ENCODE assay signal across 8 cellular contexts in genomic region chr11:66071326-66071870, GRCh38. TPM values are rescaled to one million over a fixed set of nuclear protein-coding genes. Genes with fewer than 3 reads are reported as not detected.
A peak's percentile ranks its signal among the peaks of the same experiment; 100 is the strongest.
DNase-seq lines count a peak whose midpoint lies in the region; ATAC-seq lines count a peak whose summit lies in the region.

No MANE protein-coding gene starts in this region.

- peaks cover 68% of the 10 kb centered on the region for H3K4me1 Mint-ChIP-seq in activated CD4-positive, alpha-beta T cell treated with anti-CD3 and anti-CD28 coated beads, Interleukin-2, amount 10 ng/mL, durations not matched to agents 7 days and 5 days
- H3K4me1 Mint-ChIP-seq in activated T-helper 2 cell treated with anti-CD3 and anti-CD28 coated beads, Interferon-gamma antibody, Interleukin-2, Interleukin-4, amounts not matched to agents 10 μg/mL and 5 μg/mL and 100 μg/mL, durations not matched to agents 14 hours and 24 hours and 36 hours (ENCODE audit: low read depth): peaks cover 54% of the 10 kb centered on the region

- peaks cover 73% of the 10 kb centered on the region for H3K36me3 Mint-ChIP-seq in activated CD4-positive, alpha-beta T cell treated with anti-CD3 and anti-CD28 coated beads, Interleukin-2, amount 10 ng/mL, durations not matched to agents 7 days and 5 days (ENCODE audit: low read depth)
- H3K36me3 Mint-ChIP-seq in activated T-helper 2 cell treated with anti-CD3 and anti-CD28 coated beads, Interferon-gamma antibody, Interleukin-2, Interleukin-4, amounts not matched to agents 10 μg/mL and 5 μg/mL and 100 μg/mL, durations not matched to agents 14 hours and 24 hours and 36 hours (ENCODE audit: low read depth): peaks cover 70% of the 10 kb centered on the region

- CTCF ChIA-PET in activated CD4-positive, alpha-beta T cell treated with anti-CD3 and anti-CD28 coated beads, Interleukin-2, amount 10 ng/mL, durations not matched to agents 7 days and 5 days (lab: Charles Lee): interaction anchor here (0.5 to 6.6 kb wide), 5 partner anchors 9 to 96 kb away, joined by 3 to 66 read pairs (median 22); partner anchors contain the start of gene SF3B2

- no peaks in the 10 kb centered on the region for H3K27me3 Mint-ChIP-seq in activated CD4-positive, alpha-beta T cell treated with anti-CD3 and anti-CD28 coated beads, Interleukin-2, amount 10 ng/mL, durations not matched to agents 7 days and 5 days
- no peaks in the 10 kb centered on the region for H3K27me3 Mint-ChIP-seq in activated T-helper 2 cell treated with anti-CD3 and anti-CD28 coated beads, Interferon-gamma antibody, Interleukin-2, Interleukin-4, amounts not matched to agents 10 μg/mL and 5 μg/mL and 100 μg/mL, durations not matched to agents 14 hours and 24 hours and 36 hours (ENCODE audit: low read depth)

- peak overlapping the region; percentile 78 for H3K4me3 ChIP-seq in iPS-18c (ENCODE audit: insufficient read depth, low read depth, low read length)

- H3K27ac Mint-ChIP-seq in activated CD4-positive, alpha-beta T cell treated with anti-CD3 and anti-CD28 coated beads, Interleukin-2, amount 10 ng/mL, durations not matched to agents 7 days and 5 days: peak overlapping the region; percentile 92
- peak overlapping the region; percentile 89 for H3K27ac Mint-ChIP-seq in activated T-helper 2 cell treated with anti-CD3 and anti-CD28 coated beads, Interferon-gamma antibody, Interleukin-2, Interleukin-4, amounts not matched to agents 10 μg/mL and 5 μg/mL and 100 μg/mL, durations not matched to agents 14 hours and 24 hours and 36 hours

- ATAC-seq in GM19463 (IDR thresholded peaks at IDR 0.05; ENCODE audit: unreplicated experiment): no peak

- peak; percentile 41 for DNase-seq in activated CD4-positive, alpha-beta T cell treated with anti-CD3 and anti-CD28 coated beads, Interleukin-2, amount 10 ng/mL, durations not matched to agents 7 days and 5 days
- no peak for DNase-seq in activated CD4-positive, alpha-beta T cell treated with anti-CD3 and anti-CD28 coated beads for 4 hours
- DNase-seq in activated T-helper 2 cell treated with anti-CD3 and anti-CD28 coated beads, Interferon-gamma antibody, Interleukin-2, Interleukin-4, amounts not matched to agents 10 μg/mL and 5 μg/mL and 100 μg/mL, durations not matched to agents 14 hours and 24 hours and 36 hours (ENCODE audit: low spot score): no peak
- DNase-seq in substantia nigra (lab: John Stamatoyannopoulos, UW): peak in 1 of 49 donors; percentile 9
- no peak for DNase-seq in SIG-M5 treated with dmso at 0.1 percent for 504 hours (lab: John Stamatoyannopoulos, UW; ENCODE audit: unreplicated experiment)
- DNase-seq in NCI-H510A treated with DMSO at 0.1 percent for 48 hours (lab: John Stamatoyannopoulos, UW): no peak

- H3K27ac ChIP-seq in substantia nigra (ENCODE audit: low read depth, low read length, poor library complexity, severe bottlenecking): peak overlapping the region; percentile 77

- no peaks in the 10 kb centered on the region for H3K9me3 ChIP-seq in iPS-18c (ENCODE audit: control insufficient read depth, insufficient read depth, low read length)

- H3K9me3 Mint-ChIP-seq in activated CD4-positive, alpha-beta T cell treated with anti-CD3 and anti-CD28 coated beads, Interleukin-2, amount 10 ng/mL, durations not matched to agents 7 days and 5 days: no peaks in the 10 kb centered on the region
- no peaks in the 10 kb centered on the region for H3K9me3 Mint-ChIP-seq in activated T-helper 2 cell treated with anti-CD3 and anti-CD28 coated beads, Interferon-gamma antibody, Interleukin-2, Interleukin-4, amounts not matched to agents 10 μg/mL and 5 μg/mL and 100 μg/mL, durations not matched to agents 14 hours and 24 hours and 36 hours

- H3K4me3 Mint-ChIP-seq in activated CD4-positive, alpha-beta T cell treated with anti-CD3 and anti-CD28 coated beads, Interleukin-2, amount 10 ng/mL, durations not matched to agents 7 days and 5 days: peak overlapping the region; percentile 89
- peak overlapping the region; percentile 84 for H3K4me3 Mint-ChIP-seq in activated T-helper 2 cell treated with anti-CD3 and anti-CD28 coated beads, Interferon-gamma antibody, Interleukin-2, Interleukin-4, amounts not matched to agents 10 μg/mL and 5 μg/mL and 100 μg/mL, durations not matched to agents 14 hours and 24 hours and 36 hours (ENCODE audit: low read depth)

- intact Hi-C loops in activated T-helper 2 cell treated with anti-CD3 and anti-CD28 coated beads, Interferon-gamma antibody, Interleukin-2, Interleukin-4, amounts not matched to agents 10 μg/mL and 5 μg/mL and 100 μg/mL, durations not matched to agents 14 hours and 24 hours and 36 hours (cut with micrococcal nuclease): loop anchor here (1.0 to 5.0 kb wide), 3 partner anchors 9 to 63 kb away; no protein-coding TSS in a partner anchor

- POLR2A ChIA-PET in activated CD4-positive, alpha-beta T cell treated with anti-CD3 and anti-CD28 coated beads, Interleukin-2, amount 10 ng/mL, durations not matched to agents 7 days and 5 days (lab: Charles Lee): interaction anchor here (0.6 to 1.2 kb wide), 3 partner anchors 8 to 65 kb away, joined by 3 to 8 read pairs (median 4); no protein-coding TSS in a partner anchor

RNA-seq across cellular contexts. Expression of gene PACS1, which starts 1.3 kb away (rescaled TPM):
- 100 to 1,000 TPM; 109 TPM for total RNA-seq in activated CD4-positive, alpha-beta T cell treated with anti-CD3 and anti-CD28 coated beads, Interleukin-2, amount 10 ng/mL, durations not matched to agents 7 days and 5 days
- 75.6 and 83.7 TPM in 2 replicates for total RNA-seq in activated T-helper 2 cell treated with anti-CD3 and anti-CD28 coated beads, Interferon-gamma antibody, Interleukin-2, Interleukin-4, amounts not matched to agents 10 μg/mL and 5 μg/mL and 100 μg/mL, durations not matched to agents 14 hours and 24 hours and 36 hours

RNA-seq across cellular contexts. Expression of gene SF3B2, which starts 19.2 kb away (rescaled TPM):
- 100 to 1,000 TPM; 217 to 223 TPM for total RNA-seq in activated CD4-positive, alpha-beta T cell treated with anti-CD3 and anti-CD28 coated beads, Interleukin-2, amount 10 ng/mL, durations not matched to agents 7 days and 5 days
- 252 and 268 TPM in 2 replicates for total RNA-seq in activated T-helper 2 cell treated with anti-CD3 and anti-CD28 coated beads, Interferon-gamma antibody, Interleukin-2, Interleukin-4, amounts not matched to agents 10 μg/mL and 5 μg/mL and 100 μg/mL, durations not matched to agents 14 hours and 24 hours and 36 hours

RNA-seq across cellular contexts. Expression of gene GAL3ST3, which starts 22.4 kb away (rescaled TPM):
- total RNA-seq in activated CD4-positive, alpha-beta T cell treated with anti-CD3 and anti-CD28 coated beads, Interleukin-2, amount 10 ng/mL, durations not matched to agents 7 days and 5 days: not detected
- total RNA-seq in activated T-helper 2 cell treated with anti-CD3 and anti-CD28 coated beads, Interferon-gamma antibody, Interleukin-2, Interleukin-4, amounts not matched to agents 10 μg/mL and 5 μg/mL and 100 μg/mL, durations not matched to agents 14 hours and 24 hours and 36 hours: 0.18 TPM in 1 of 2 replicates, not detected in the other

RNA-seq across cellular contexts. Expression of gene CATSPER1, which starts 45.1 kb away (rescaled TPM):
- not detected for total RNA-seq in activated CD4-positive, alpha-beta T cell treated with anti-CD3 and anti-CD28 coated beads, Interleukin-2, amount 10 ng/mL, durations not matched to agents 7 days and 5 days
- total RNA-seq in activated T-helper 2 cell treated with anti-CD3 and anti-CD28 coated beads, Interferon-gamma antibody, Interleukin-2, Interleukin-4, amounts not matched to agents 10 μg/mL and 5 μg/mL and 100 μg/mL, durations not matched to agents 14 hours and 24 hours and 36 hours: 0.46 and 0.78 TPM in 2 replicates

RNA-seq across cellular contexts. Expression of gene CST6, which starts 59.6 kb away (rescaled TPM):
- total RNA-seq in activated CD4-positive, alpha-beta T cell treated with anti-CD3 and anti-CD28 coated beads, Interleukin-2, amount 10 ng/mL, durations not matched to agents 7 days and 5 days: not detected
- 0.69 and 0.75 TPM in 2 replicates for total RNA-seq in activated T-helper 2 cell treated with anti-CD3 and anti-CD28 coated beads, Interferon-gamma antibody, Interleukin-2, Interleukin-4, amounts not matched to agents 10 μg/mL and 5 μg/mL and 100 μg/mL, durations not matched to agents 14 hours and 24 hours and 36 hours
